1 cellular context compared by ENCODE assay signal in genomic region chr15:83067638-83067962, GRCh38.
TF ChIP-seq lines count a peak whose summit lies in the region.

No MANE protein-coding gene starts in this region.

TF ChIP-seq in K562, 482 proteins besides CTCF, POLR2A, EP300 and RAD21 (continues in another document):
- TF ChIP-seq TCF15 (CRISPR knock-in tag; IDR thresholded peaks at IDR 0.05): no peak
- no peak for TF ChIP-seq HES1 (IDR thresholded peaks at IDR 0.05; ENCODE audit: low read depth)
- peak in 1 of 2 experiments; percentile 22; a peak in 1 of 4 replicates for TF ChIP-seq ARNT (IDR thresholded peaks at IDR 0.05)
- no peak for TF ChIP-seq NFXL1 (CRISPR knock-in tag; IDR thresholded peaks at IDR 0.05)
- no peak for TF ChIP-seq ZBTB26 (CRISPR knock-in tag; IDR thresholded peaks at IDR 0.05)
- no peak for TF ChIP-seq MGA (IDR thresholded peaks at IDR 0.05)
- no peak for TF ChIP-seq TAF15 (IDR thresholded peaks at IDR 0.05; ENCODE audit: low read depth, low read length)
- no peak for TF ChIP-seq ZC3H11A (IDR thresholded peaks at IDR 0.05; ENCODE audit: low read depth, low read length)
- TF ChIP-seq REST (CRISPR knock-in tag; IDR thresholded peaks at IDR 0.05; ENCODE audit: low read depth): no peak
- peak; percentile 43; the same call in 1 of the 2 replicates for TF ChIP-seq ZBTB2 (IDR thresholded peaks at IDR 0.05)
- TF ChIP-seq ZNF561 (CRISPR knock-in tag; conservative IDR thresholded peaks at IDR 0.05): no peak
- no peak for TF ChIP-seq SNAPC5 (CRISPR knock-in tag; IDR thresholded peaks at IDR 0.05)
- no peak for TF ChIP-seq NFIX (CRISPR knock-in tag; IDR thresholded peaks at IDR 0.05; ENCODE audit: low read depth)
- TF ChIP-seq ZMIZ1 (IDR thresholded peaks at IDR 0.05; ENCODE audit: low read depth in 2 of 2, low read length in 2 of 2): no peak
- no peak for TF ChIP-seq ZNF717 (CRISPR knock-in tag; IDR thresholded peaks at IDR 0.05)
- TF ChIP-seq HMBOX1 (IDR thresholded peaks at IDR 0.05): no peak
- no peak for TF ChIP-seq ZNF143 (CRISPR knock-in tag; IDR thresholded peaks at IDR 0.05)
- TF ChIP-seq TAL1 (IDR thresholded peaks at IDR 0.05): no peak
- no peak for TF ChIP-seq ATF4 (CRISPR knock-in tag; IDR thresholded peaks at IDR 0.05)
- TF ChIP-seq MCM5 (IDR thresholded peaks at IDR 0.05; ENCODE audit: low read depth): no peak
- no peak for TF ChIP-seq MAZ (CRISPR knock-in tag; conservative IDR thresholded peaks at IDR 0.05 in 1 of 2, IDR thresholded peaks at IDR 0.05 in 1 of 2)
- TF ChIP-seq HDAC6 (IDR thresholded peaks at IDR 0.05; ENCODE audit: low read depth, low read length): no peak
- no peak for TF ChIP-seq KLF1 (tag; IDR thresholded peaks at IDR 0.05)
- TF ChIP-seq ZFX (CRISPR knock-in tag; IDR thresholded peaks at IDR 0.05): peak; percentile 49; the same call in 1 of the 2 replicates
- no peak for TF ChIP-seq NFRKB (IDR thresholded peaks at IDR 0.05; ENCODE audit: low read depth)
- TF ChIP-seq MYBL2 (IDR thresholded peaks at IDR 0.05; ENCODE audit: low read depth): no peak
- TF ChIP-seq MYBL2 (CRISPR knock-in tag; IDR thresholded peaks at IDR 0.05; ENCODE audit: borderline replicate concordance): no peak
- no peak for TF ChIP-seq HOMEZ (CRISPR knock-in tag; IDR thresholded peaks at IDR 0.05)
